Comparison of ENCODE assay signal across 19 cellular contexts in the genomic region with DNA sequence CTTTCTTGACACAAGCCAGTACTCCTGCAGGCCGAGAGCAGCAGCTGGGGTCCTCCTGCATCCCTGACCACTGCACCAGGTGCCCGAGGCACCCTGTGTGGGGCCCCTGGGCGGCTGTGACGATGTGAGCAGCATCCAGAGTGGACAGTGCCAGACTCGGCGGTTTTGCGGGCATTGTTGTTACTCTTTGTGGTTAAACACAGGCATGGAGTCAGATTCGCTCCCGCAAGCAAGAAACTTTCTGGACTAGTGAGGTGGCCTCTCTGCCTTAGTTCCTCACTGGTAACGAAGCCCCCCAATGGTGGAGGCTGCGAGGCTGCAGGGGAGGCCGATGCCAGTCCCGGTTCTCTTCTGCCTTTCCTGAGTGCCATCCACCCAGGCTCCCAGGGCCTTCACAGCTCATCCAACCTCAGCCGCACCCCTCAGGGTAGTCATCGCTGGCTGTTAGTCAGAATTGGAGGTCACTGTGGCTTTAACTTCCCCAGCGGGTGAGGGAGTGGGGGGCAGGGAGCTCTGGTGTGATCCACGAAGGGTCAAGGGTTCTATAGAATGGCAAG. TPM values are rescaled to one million over a fixed set of nuclear protein-coding genes. Genes with fewer than 3 reads are reported as not detected.
DNase-seq lines count a peak whose midpoint lies in the region; FAIRE-seq and TF ChIP-seq lines count a peak whose summit lies in the region.
"Had no signal": no experiment of that assay in that cellular context is flagged by ENCODE, and none has a peak within 500 bp of the region (broad histone marks: within the 10 kb centered on the region; RNA-seq: fewer than 3 reads in every experiment).

No MANE protein-coding gene starts in this region.

- DNase-seq in activated effector memory CD4-positive, alpha-beta T cell treated with anti-CD3 and anti-CD28 coated beads, Interleukin-2, amount 50 U/mL, for 16 hours: peak; percentile 22
- DNase-seq in activated effector memory CD4-positive, alpha-beta T cell treated with Interleukin-2 at 50 U/mL for 16 hours: no peak
- DNase-seq in RPMI7951 (ENCODE audit: low read depth): peak; percentile 84
- peak; percentile 38 to 44 for DNase-seq in fibroblast of lung (ENCODE audit: low read depth in 2 of 2)
- no peak for DNase-seq in NCI-H2196 treated with DMSO at 0.1 percent for 48 hours (lab: John Stamatoyannopoulos, UW; ENCODE audit: unreplicated experiment)
- no peak for DNase-seq in D721Med (ENCODE audit: insufficient read length, low spot score)
- DNase-seq in smooth muscle cell (lab: John Stamatoyannopoulos, UW; ENCODE audit: unreplicated experiment): no peak
- DNase-seq: 8988T; activated CD4-positive, alpha-beta T cell treated with anti-CD3 and anti-CD28 coated beads, Interleukin-2, amount 10 ng/mL, durations not matched to agents 7 days and 5 days; activated T-cell treated with anti-CD3 and anti-CD28 coated beads, Interleukin-2, amount 50 U/mL, for 24 hours; CD8-positive, alpha-beta T cell; GF-D8; left lung; NCI-H1436; nephron progenitor cell; right cardiac atrium; stimulated activated CD4-positive, alpha-beta T cell treated with anti-CD3 and anti-CD28 coated beads, Interleukin-4, amount 100 ng/mL, for 24 hours had no signal

- TF ChIP-seq CTCF in fibroblast of lung (conservative IDR thresholded peaks at IDR 0.05 in 1 of 2, IDR thresholded peaks at IDR 0.05 in 1 of 2; ENCODE audit: low read depth in 1 of 2, low read length in 2 of 2) (no peak), D721Med (IDR thresholded peaks at IDR 0.05; ENCODE audit: insufficient read depth, missing control alignments) (no peak), smooth muscle cell (IDR thresholded peaks at IDR 0.05; ENCODE audit: borderline replicate concordance, insufficient read depth, poor library complexity, severe bottlenecking) (no peak)

- H3K4me3 ChIP-seq in fibroblast of lung (replicated peaks in 1 of 4; ENCODE audit: control extremely low read depth in 1 of 4, insufficient read depth in 1 of 4, low read depth in 3 of 4, low read length in 4 of 4) (no peak overlapping the region), subcutaneous abdominal adipose tissue (ENCODE audit: low read depth in 1 of 5, low read length in 5 of 5) (no peak overlapping the region), smooth muscle cell (no peak overlapping the region)
- H3K4me3 ChIP-seq: esophagus muscularis mucosa, left lung had no signal

- H3K27me3 ChIP-seq in fibroblast of lung (ENCODE audit: control insufficient read depth, insufficient read depth, low read length) (peaks cover 10% of the 10 kb centered on the region), subcutaneous abdominal adipose tissue (ENCODE audit: control insufficient read depth in 5 of 5, insufficient read depth in 4 of 5, low read length in 5 of 5) (peaks cover 13 to 36% (median 30%) of the 10 kb centered on the region in 5 donors), smooth muscle cell (ENCODE audit: low read depth) (peaks cover 35% of the 10 kb centered on the region)

- no peak overlapping the region for H3K4me2 ChIP-seq in fibroblast of lung (ENCODE audit: extremely low read depth, insufficient read depth, low read length)
- no peak overlapping the region for H3K4me2 ChIP-seq in smooth muscle cell

- H3K9ac ChIP-seq in fibroblast of lung (ENCODE audit: insufficient read depth, low read length): no peak overlapping the region
- peak overlapping the region in 1 of 5 donors; percentile 23 for H3K9ac ChIP-seq in subcutaneous abdominal adipose tissue (ENCODE audit: low read length in 5 of 5)
- no peak overlapping the region for H3K9ac ChIP-seq in smooth muscle cell (ENCODE audit: low read depth)

- FAIRE-seq in D721Med (lab: Jason Lieb, UNC): no peak

- WGBS in smooth muscle cell (ENCODE audit: low lambda C conversion rate): 86% methylated on average over 17 of the region's 17 CpGs

- H2AFZ ChIP-seq in fibroblast of lung (ENCODE audit: low read length) (no peak overlapping the region), smooth muscle cell (ENCODE audit: low read depth) (no peak overlapping the region)

- H3K79me2 ChIP-seq in fibroblast of lung (ENCODE audit: control insufficient read depth, insufficient read depth, low read length) (no peaks in the 10 kb centered on the region), smooth muscle cell (ENCODE audit: low read depth) (no peaks in the 10 kb centered on the region)

- no peaks in the 10 kb centered on the region for H4K20me1 ChIP-seq in fibroblast of lung (ENCODE audit: control insufficient read depth, extremely low read depth, insufficient read depth, low read length)
- no peaks in the 10 kb centered on the region for H4K20me1 ChIP-seq in smooth muscle cell (ENCODE audit: low read depth)

- H3K9me3 ChIP-seq in fibroblast of lung (ENCODE audit: control insufficient read depth, insufficient read depth, low read depth, low read length): no peaks in the 10 kb centered on the region
- no peaks in the 10 kb centered on the region for H3K9me3 ChIP-seq in subcutaneous abdominal adipose tissue (ENCODE audit: control insufficient read depth in 5 of 5, low read length in 5 of 5)
- H3K9me3 ChIP-seq in smooth muscle cell (replicated peaks; ENCODE audit: low read depth): no peaks in the 10 kb centered on the region
- H3K9me3 ChIP-seq: esophagus muscularis mucosa, left lung had no signal

- H3F3A ChIP-seq in smooth muscle cell (ENCODE audit: low read depth): no peaks in the 10 kb centered on the region

- H3K4me1 ChIP-seq in fibroblast of lung (ENCODE audit: control insufficient read depth, extremely low read depth, insufficient read depth, low read length) (no peaks in the 10 kb centered on the region), subcutaneous abdominal adipose tissue (ENCODE audit: control insufficient read depth in 5 of 5, insufficient read depth in 5 of 5, low read length in 5 of 5) (peaks cover 2 to 43% (median 19%) of the 10 kb centered on the region in 5 donors), smooth muscle cell (ENCODE audit: low read depth) (peaks cover 12% of the 10 kb centered on the region)

- H3K36me3 ChIP-seq in fibroblast of lung (ENCODE audit: control insufficient read depth, insufficient read depth, low read length) (no peaks in the 10 kb centered on the region), subcutaneous abdominal adipose tissue (ENCODE audit: control insufficient read depth in 5 of 5, insufficient read depth in 5 of 5, low read length in 5 of 5) (peaks cover 0 to under 1% (median 0%) of the 10 kb centered on the region in 5 donors), smooth muscle cell (ENCODE audit: low read depth) (no peaks in the 10 kb centered on the region)
- H3K36me3 ChIP-seq: esophagus muscularis mucosa, left lung had no signal

- no peak overlapping the region for H3K27ac ChIP-seq in fibroblast of lung (ENCODE audit: insufficient read depth, low read length)
- H3K27ac ChIP-seq in subcutaneous abdominal adipose tissue (ENCODE audit: low read depth, low read length): peak overlapping the region; percentile 62
- H3K27ac ChIP-seq in smooth muscle cell (ENCODE audit: low read depth): no peak overlapping the region
- H3K27ac ChIP-seq: esophagus muscularis mucosa had no signal

RNA-seq across cellular contexts. Expression of a gene that starts 3.7 kb away (rescaled TPM):
- total RNA-seq in RPMI7951 (2014; rRNA removed; shearing (Covaris generic)): not detected in 2 replicates
- total RNA-seq in fibroblast of lung: 0.33 and 0.51 TPM in 2 replicates
- not detected in 2 replicates for polyA plus RNA-seq in fibroblast of lung
- 0.13 TPM in 2 replicates for polyA plus RNA-seq in fibroblast of lung (2012)
- polyA minus RNA-seq in fibroblast of lung (ENCODE audit: low replicate concordance): not detected in 2 replicates
- total RNA-seq in smooth muscle cell: not detected in 2 replicates
- polyA plus RNA-seq in smooth muscle cell: 0.11 TPM in 1 of 2 replicates, not detected in the other
- total RNA-seq: CD8-positive, alpha-beta T cell had no signal

RNA-seq across cellular contexts. Expression of a gene that starts 48.2 kb away (rescaled TPM):
- total RNA-seq in RPMI7951 (2014; rRNA removed; shearing (Covaris generic)): 31.6 and 32.2 TPM in 2 replicates
- total RNA-seq in fibroblast of lung: 1.0 and 3.8 TPM in 2 replicates
- 12.0 and 30.4 TPM in 2 replicates for polyA plus RNA-seq in fibroblast of lung
- polyA plus RNA-seq in fibroblast of lung (2012): 7.5 and 21.4 TPM in 2 replicates
- 18.5 and 31.2 TPM in 2 replicates for polyA minus RNA-seq in fibroblast of lung (ENCODE audit: low replicate concordance)
- 9.7 and 13.7 TPM in 2 replicates for total RNA-seq in smooth muscle cell
- polyA plus RNA-seq in smooth muscle cell: 6.6 and 9.3 TPM in 2 replicates

RNA-seq across cellular contexts. Expression of a gene that starts 48.9 kb away (rescaled TPM):
- total RNA-seq in RPMI7951 (2014; rRNA removed; shearing (Covaris generic)): 82.4 and 84.7 TPM in 2 replicates
- total RNA-seq in fibroblast of lung (39.3 and 41.3 TPM in 2 replicates), smooth muscle cell (48.1 and 64.1 TPM in 2 replicates)
- polyA plus RNA-seq in fibroblast of lung (86.2 and 140 TPM in 2 replicates), smooth muscle cell (99.5 and 111 TPM in 2 replicates)
- 71.0 and 111 TPM in 2 replicates for polyA plus RNA-seq in fibroblast of lung (2012)
- polyA minus RNA-seq in fibroblast of lung (ENCODE audit: low replicate concordance): 131 and 233 TPM in 2 replicates

Comparison
In these comparisons a context has a peak if more than half of its experiments do, and no peak if none do; other contexts are left out.
1. DNase-seq: peak in activated effector memory CD4-positive, alpha-beta T cell treated with anti-CD3 and anti-CD28 coated beads, Interleukin-2, amount 50 U/mL, for 16 hours (single experiment), RPMI7951 (single experiment) and fibroblast of lung (2 of 2); none in activated effector memory CD4-positive, alpha-beta T cell treated with Interleukin-2 at 50 U/mL for 16 hours (single experiment), NCI-H2196 treated with DMSO at 0.1 percent for 48 hours (single experiment), D721Med (single experiment) and smooth muscle cell (single experiment).